In the genomic region with DNA sequence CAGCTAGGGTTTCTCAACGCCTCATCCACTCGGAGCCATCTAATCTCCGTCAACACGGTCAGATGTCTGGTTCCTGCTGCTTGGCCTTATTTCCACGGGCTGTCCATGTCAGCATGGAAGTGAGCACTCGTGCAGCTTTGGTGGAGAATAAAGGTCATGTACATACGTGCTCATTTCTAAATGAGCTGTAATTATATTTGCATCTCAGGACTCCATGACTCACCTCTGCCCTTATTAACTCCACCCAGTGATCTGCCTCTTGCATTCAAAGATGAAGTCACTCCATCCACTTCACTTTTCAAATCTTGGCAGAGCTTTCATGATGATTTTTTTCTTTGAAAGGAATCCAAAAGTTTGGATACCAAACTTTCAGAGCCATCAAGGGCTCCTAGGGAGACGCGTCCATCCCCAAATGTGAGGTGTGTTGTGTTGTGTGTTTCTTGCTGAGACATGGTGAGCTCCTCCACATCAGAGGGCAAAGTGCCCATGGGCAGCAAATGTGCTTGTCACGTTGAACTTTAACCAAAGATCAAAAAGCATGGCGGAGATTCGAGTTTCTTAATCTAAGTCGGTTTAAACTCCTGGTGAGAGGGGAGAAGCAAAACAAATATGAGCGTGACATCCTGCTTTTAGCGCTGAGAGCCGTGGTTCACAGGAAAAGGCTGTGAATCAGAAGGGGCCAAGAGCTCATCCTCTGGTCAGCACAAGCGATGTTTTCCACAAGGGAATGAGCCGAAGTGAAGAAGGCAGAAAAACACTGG, we compare ENCODE assay signal across 9 cellular contexts.
A peak's percentile ranks its signal among the peaks of the same experiment; 100 is the strongest.
DNase-seq lines count a peak whose midpoint lies in the region; ATAC-seq lines count a peak whose summit lies in the region.
"Had no signal": no experiment of that assay in that cellular context is flagged by ENCODE, and none has a peak within 500 bp of the region (broad histone marks: within the 10 kb centered on the region; RNA-seq: fewer than 3 reads in every experiment).

No MANE protein-coding gene starts in this region.

- H3K4me1 Mint-ChIP-seq in activated T-cell treated with anti-CD3 and anti-CD28 coated beads, Interleukin-2, amount 50 U/mL, for 72 hours (ENCODE audit: low read depth), result peaks cover 81% of the 10 kb centered on the region

- H3K9me3 Mint-ChIP-seq in activated T-cell treated with anti-CD3 and anti-CD28 coated beads, Interleukin-2, amount 50 U/mL, for 72 hours, result no peaks in the 10 kb centered on the region
- H3K9me3 Mint-ChIP-seq: activated T-helper 1 cell treated with anti-CD3 and anti-CD28 coated beads, Interleukin-12 subunit alpha, Interleukin-12 subunit beta, Interleukin-2, Interleukin-4 antibody, amounts not matched to agents 30 ng/mL and 10 ng/mL and 1 ng/mL, durations not matched to agents 14 hours and 24 hours and 36 hours had no signal

- H3K4me3 Mint-ChIP-seq in activated T-cell treated with anti-CD3 and anti-CD28 coated beads, Interleukin-2, amount 50 U/mL, for 72 hours, result peak overlapping the region; percentile 23 to 36
- H3K4me3 Mint-ChIP-seq: activated T-helper 1 cell treated with anti-CD3 and anti-CD28 coated beads, Interleukin-12 subunit alpha, Interleukin-12 subunit beta, Interleukin-2, Interleukin-4 antibody, amounts not matched to agents 30 ng/mL and 10 ng/mL and 1 ng/mL, durations not matched to agents 14 hours and 24 hours and 36 hours had no signal

- ATAC-seq in activated T-cell treated with anti-CD3 and anti-CD28 coated beads, Interleukin-2, amount 50 U/mL, for 72 hours (replicated peaks in 1 of 2), result no peak
- no peak for ATAC-seq in GM21526 (IDR thresholded peaks at IDR 0.05; ENCODE audit: low FRiP score, unreplicated experiment)
- no peak for ATAC-seq in HG02981 (IDR thresholded peaks at IDR 0.05; ENCODE audit: unreplicated experiment)

- peak overlapping the region; percentile 45 for H3K27ac Mint-ChIP-seq in activated T-cell treated with anti-CD3 and anti-CD28 coated beads, Interleukin-2, amount 50 U/mL, for 72 hours
- H3K27ac Mint-ChIP-seq: activated T-helper 1 cell treated with anti-CD3 and anti-CD28 coated beads, Interleukin-12 subunit alpha, Interleukin-12 subunit beta, Interleukin-2, Interleukin-4 antibody, amounts not matched to agents 30 ng/mL and 10 ng/mL and 1 ng/mL, durations not matched to agents 14 hours and 24 hours and 36 hours had no signal

- no peaks in the 10 kb centered on the region for H3K36me3 Mint-ChIP-seq in activated T-cell treated with anti-CD3 and anti-CD28 coated beads, Interleukin-2, amount 50 U/mL, for 72 hours (ENCODE audit: insufficient read depth in 2 of 2)

- DNase-seq in activated T-cell treated with anti-CD3 and anti-CD28 coated beads, Interleukin-2, amount 50 U/mL, for 72 hours, result no peak
- no peak for DNase-seq in activated T-cell treated with anti-CD3 and anti-CD28 coated beads, Interleukin-2, amount 50 U/mL, for 1 hour
- DNase-seq in RPMI7951 (ENCODE audit: low read depth) (peak; percentile 92), glomerular visceral epithelial cell (ENCODE audit: extremely low spot score) (peak; percentile 68), stromal cell of bone marrow (ENCODE audit: low read depth) (peak; percentile 72), NCI-H524 (lab: John Stamatoyannopoulos, UW) (no peak)

- H3K27me3 Mint-ChIP-seq in activated T-cell treated with anti-CD3 and anti-CD28 coated beads, Interleukin-2, amount 50 U/mL, for 72 hours (ENCODE audit: low read depth), result peaks cover 30% of the 10 kb centered on the region

Comparison
In these comparisons a context has a peak if more than half of its experiments do, and no peak if none do; other contexts are left out.
1. DNase-seq: peak in RPMI7951 (single experiment), glomerular visceral epithelial cell (single experiment) and stromal cell of bone marrow (single experiment); none in activated T-cell treated with anti-CD3 and anti-CD28 coated beads, Interleukin-2, amount 50 U/mL, for 72 hours (0 of 2), activated T-cell treated with anti-CD3 and anti-CD28 coated beads, Interleukin-2, amount 50 U/mL, for 1 hour (single experiment) and NCI-H524 (0 of 2).